ENCODE assay signal across 19 cellular contexts in genomic region chr2:64850641-64851040, GRCh38.
"Had no signal": no experiment of that assay in that cellular context is flagged by ENCODE, and none has a peak within 500 bp of the region (broad histone marks: within the 10 kb centered on the region; RNA-seq: fewer than 3 reads in every experiment).

No MANE protein-coding gene starts in this region.

- H3K36me3 Mint-ChIP-seq: immature natural killer cell; naive thymus-derived CD4-positive, alpha-beta T cell; type B pancreatic cell had no signal

- H3K27me3 Mint-ChIP-seq: memory B cell, type B pancreatic cell had no signal

- DNase-seq: effector memory CD4-positive, alpha-beta T cell; foreskin fibroblast; immature natural killer cell; left ventricle myocardium inferior; lower lobe of right lung; midbrain; naive thymus-derived CD4-positive, alpha-beta T cell; nephron progenitor cell; posterior cingulate gyrus; sigmoid colon; stimulated activated CD4-positive, alpha-beta T cell treated with anti-CD3 and anti-CD28 coated beads, Interleukin-2, amount 100 ng/mL, for 24 hours; stimulated activated naive CD4-positive, alpha-beta T cell treated with Interleukin-2 at 50 U/mL for 16 hours; uterus had no signal

- H3K27ac ChIP-seq: coronary artery, left ventricle myocardium inferior, lower lobe of right lung, right atrium auricular region, sigmoid colon, skin epidermis, uterus had no signal

- ATAC-seq: esophagus mucosa; naive thymus-derived CD4-positive, alpha-beta T cell had no signal

- H3K36me3 ChIP-seq: left ventricle myocardium inferior, lower lobe of right lung, right atrium auricular region, sigmoid colon, uterus had no signal

- H3K27me3 ChIP-seq: right atrium auricular region, sigmoid colon, uterus had no signal

- H3K4me1 ChIP-seq: uterus had no signal

- H3K9me3 ChIP-seq: left ventricle myocardium inferior, lower lobe of right lung, right atrium auricular region, sigmoid colon, uterus had no signal

- H3K27ac Mint-ChIP-seq: immature natural killer cell, nephron progenitor cell, type B pancreatic cell had no signal

- H3K4me3 Mint-ChIP-seq: immature natural killer cell; naive thymus-derived CD4-positive, alpha-beta T cell; nephron progenitor cell; type B pancreatic cell had no signal

- H3K9me3 Mint-ChIP-seq: immature natural killer cell; memory B cell; naive thymus-derived CD4-positive, alpha-beta T cell; nephron progenitor cell had no signal

- H3K4me3 ChIP-seq: coronary artery, left ventricle myocardium inferior, lower lobe of right lung, right atrium auricular region, sigmoid colon, skin epidermis, uterus had no signal

- H3K4me1 Mint-ChIP-seq: immature natural killer cell had no signal
